ENCODE assay signal across 34 cellular contexts in the genomic region with DNA sequence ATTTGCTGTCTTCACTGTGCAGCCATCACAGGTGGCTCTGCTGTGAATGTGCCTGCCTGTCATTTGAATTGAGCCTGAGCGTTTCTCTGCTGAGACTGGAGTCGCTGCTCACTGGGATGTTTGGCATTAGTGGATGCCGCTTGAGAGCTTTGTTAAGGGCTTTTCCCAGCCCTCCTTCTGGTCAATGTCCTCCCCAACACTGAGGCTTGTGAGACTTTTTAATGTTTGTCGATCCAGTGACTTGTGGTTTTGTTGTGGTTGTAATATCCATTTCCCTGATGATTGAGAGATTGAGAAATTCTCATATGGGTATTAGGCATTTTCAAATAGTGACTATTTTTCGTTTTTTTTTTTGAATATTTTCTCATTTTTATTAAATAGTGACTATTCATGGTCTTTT. TPM values are rescaled to one million over a fixed set of nuclear protein-coding genes. Genes with fewer than 3 reads are reported as not detected.
"Had no signal": no experiment of that assay in that cellular context is flagged by ENCODE, and none has a peak within 500 bp of the region (broad histone marks: within the 10 kb centered on the region; RNA-seq: fewer than 3 reads in every experiment).

No MANE protein-coding gene starts in this region.

- ATAC-seq: activated CD4-positive, alpha-beta T cell treated with anti-CD3 and anti-CD28 coated beads for 36 hours; activated CD8-positive, alpha-beta memory T cell treated with anti-CD3 and anti-CD28 coated beads, Interleukin-2, amount 10 ng/mL, durations not matched to agents 7 days and 5 days; activated CD8-positive, alpha-beta T cell treated with anti-CD3 and anti-CD28 coated beads, Interleukin-2, amount 10 ng/mL, durations not matched to agents 7 days and 5 days; activated naive CD8-positive, alpha-beta T cell treated with anti-CD3 and anti-CD28 coated beads, Interleukin-2, amount 50 U/mL, for 24 hours; body of pancreas; foreskin keratinocyte; gastroesophageal sphincter had no signal

- H3K9me3 ChIP-seq: adrenal gland, body of pancreas, colonic mucosa, gastroesophageal sphincter had no signal

- H3K36me3 Mint-ChIP-seq: activated CD4-positive, alpha-beta memory T cell treated with anti-CD3 and anti-CD28 coated beads for 36 hours; activated CD8-positive, alpha-beta memory T cell treated with anti-CD3 and anti-CD28 coated beads, Interleukin-2, amount 10 ng/mL, durations not matched to agents 7 days and 5 days; activated naive CD4-positive, alpha-beta T cell treated with anti-CD3 and anti-CD28 coated beads, Interleukin-2, amount 50 U/mL, for 24 hours; activated naive CD8-positive, alpha-beta T cell treated with anti-CD3 and anti-CD28 coated beads for 36 hours had no signal

- H3K27ac Mint-ChIP-seq: activated CD4-positive, alpha-beta memory T cell treated with anti-CD3 and anti-CD28 coated beads for 36 hours; activated CD4-positive, alpha-beta T cell treated with anti-CD3 and anti-CD28 coated beads for 36 hours; activated CD4-positive, alpha-beta T cell treated with anti-CD3 and anti-CD28 coated beads, Interleukin-2, amount 10 ng/mL, durations not matched to agents 24 days and 14 days; activated CD8-positive, alpha-beta memory T cell treated with anti-CD3 and anti-CD28 coated beads, Interleukin-2, amount 10 ng/mL, durations not matched to agents 7 days and 5 days; activated CD8-positive, alpha-beta T cell treated with anti-CD3 and anti-CD28 coated beads, Interleukin-2, amount 10 ng/mL, durations not matched to agents 7 days and 5 days; activated naive CD4-positive, alpha-beta T cell treated with anti-CD3 and anti-CD28 coated beads for 36 hours; activated naive CD4-positive, alpha-beta T cell treated with anti-CD3 and anti-CD28 coated beads, Interleukin-2, amount 50 U/mL, for 24 hours; activated naive CD8-positive, alpha-beta T cell treated with anti-CD3 and anti-CD28 coated beads for 36 hours; activated naive CD8-positive, alpha-beta T cell treated with anti-CD3 and anti-CD28 coated beads, Interleukin-2, amount 50 U/mL, for 24 hours; activated T-helper 1 cell treated with anti-CD3 and anti-CD28 coated beads, Interleukin-12 subunit alpha, Interleukin-12 subunit beta, Interleukin-2, Interleukin-4 antibody, amounts not matched to agents 30 ng/mL and 10 ng/mL and 1 ng/mL, durations not matched to agents 14 hours and 24 hours and 36 hours; activated T-helper 2 cell treated with anti-CD3 and anti-CD28 coated beads, Interferon-gamma antibody, Interleukin-2, Interleukin-4, amounts not matched to agents 10 μg/mL and 5 μg/mL and 100 μg/mL, durations not matched to agents 14 hours and 24 hours and 36 hours had no signal

- H3K4me1 ChIP-seq: adrenal gland, body of pancreas, colonic mucosa, foreskin keratinocyte, gastroesophageal sphincter had no signal

- H3K27ac ChIP-seq: adrenal gland, body of pancreas, colonic mucosa, esophagus muscularis mucosa, foreskin keratinocyte, gastroesophageal sphincter had no signal

- H3K4me3 Mint-ChIP-seq: activated CD4-positive, alpha-beta memory T cell treated with anti-CD3 and anti-CD28 coated beads for 36 hours; activated CD4-positive, alpha-beta T cell treated with anti-CD3 and anti-CD28 coated beads for 36 hours; activated CD4-positive, alpha-beta T cell treated with anti-CD3 and anti-CD28 coated beads, Interleukin-2, amount 10 ng/mL, durations not matched to agents 24 days and 14 days; activated CD8-positive, alpha-beta memory T cell treated with anti-CD3 and anti-CD28 coated beads, Interleukin-2, amount 10 ng/mL, durations not matched to agents 7 days and 5 days; activated CD8-positive, alpha-beta T cell treated with anti-CD3 and anti-CD28 coated beads, Interleukin-2, amount 10 ng/mL, durations not matched to agents 7 days and 5 days; activated naive CD4-positive, alpha-beta T cell treated with anti-CD3 and anti-CD28 coated beads for 36 hours; activated naive CD4-positive, alpha-beta T cell treated with anti-CD3 and anti-CD28 coated beads, Interleukin-2, amount 50 U/mL, for 24 hours; activated naive CD8-positive, alpha-beta T cell treated with anti-CD3 and anti-CD28 coated beads for 36 hours; activated naive CD8-positive, alpha-beta T cell treated with anti-CD3 and anti-CD28 coated beads, Interleukin-2, amount 50 U/mL, for 24 hours; activated T-helper 1 cell treated with anti-CD3 and anti-CD28 coated beads, Interleukin-12 subunit alpha, Interleukin-12 subunit beta, Interleukin-2, Interleukin-4 antibody, amounts not matched to agents 30 ng/mL and 10 ng/mL and 1 ng/mL, durations not matched to agents 14 hours and 24 hours and 36 hours had no signal

- H3K36me3 ChIP-seq: adrenal gland, colonic mucosa, esophagus muscularis mucosa, gastroesophageal sphincter had no signal

- H3K27me3 ChIP-seq: adrenal gland, body of pancreas, colonic mucosa had no signal

- H3K4me1 Mint-ChIP-seq: activated CD4-positive, alpha-beta T cell treated with anti-CD3 and anti-CD28 coated beads for 36 hours; activated CD8-positive, alpha-beta memory T cell treated with anti-CD3 and anti-CD28 coated beads, Interleukin-2, amount 10 ng/mL, durations not matched to agents 7 days and 5 days; activated naive CD4-positive, alpha-beta T cell treated with anti-CD3 and anti-CD28 coated beads, Interleukin-2, amount 50 U/mL, for 24 hours; activated naive CD8-positive, alpha-beta T cell treated with anti-CD3 and anti-CD28 coated beads for 36 hours had no signal

- H3K9me3 Mint-ChIP-seq: activated CD4-positive, alpha-beta T cell treated with anti-CD3 and anti-CD28 coated beads, Interleukin-2, amount 10 ng/mL, durations not matched to agents 24 days and 14 days; activated naive CD4-positive, alpha-beta T cell treated with anti-CD3 and anti-CD28 coated beads for 36 hours; activated naive CD4-positive, alpha-beta T cell treated with anti-CD3 and anti-CD28 coated beads, Interleukin-2, amount 50 U/mL, for 24 hours; activated naive CD8-positive, alpha-beta T cell treated with anti-CD3 and anti-CD28 coated beads for 36 hours; activated naive CD8-positive, alpha-beta T cell treated with anti-CD3 and anti-CD28 coated beads, Interleukin-2, amount 50 U/mL, for 24 hours; activated T-helper 2 cell treated with anti-CD3 and anti-CD28 coated beads, Interferon-gamma antibody, Interleukin-2, Interleukin-4, amounts not matched to agents 10 μg/mL and 5 μg/mL and 100 μg/mL, durations not matched to agents 14 hours and 24 hours and 36 hours had no signal

- DNase-seq: activated CD4-positive, alpha-beta memory T cell treated with anti-CD3 and anti-CD28 coated beads for 36 hours; activated CD4-positive, alpha-beta T cell treated with anti-CD3 and anti-CD28 coated beads for 36 hours; activated CD4-positive, alpha-beta T cell treated with anti-CD3 and anti-CD28 coated beads, Interleukin-2, amount 10 ng/mL, durations not matched to agents 24 days and 14 days; activated CD4-positive, CD25-positive, alpha-beta regulatory T cell; activated CD4-positive, CD25-positive, alpha-beta regulatory T cell treated with anti-CD3 and anti-CD28 coated beads, Interleukin-2, amount 50 U/mL, for 72 hours; activated CD8-positive, alpha-beta memory T cell treated with anti-CD3 and anti-CD28 coated beads, Interleukin-2, amount 10 ng/mL, durations not matched to agents 7 days and 5 days; activated CD8-positive, alpha-beta memory T cell treated with anti-CD3 and anti-CD28 coated beads, Interleukin-2, amount 50 U/mL, for 4 hours; activated CD8-positive, alpha-beta T cell treated with anti-CD3 and anti-CD28 coated beads, Interleukin-2, amount 10 ng/mL, durations not matched to agents 7 days and 5 days; activated effector memory CD4-positive, alpha-beta T cell treated with anti-CD3 and anti-CD28 coated beads, Interleukin-2, amount 50 U/mL, for 16 hours; activated naive CD4-positive, alpha-beta T cell treated with anti-CD3 and anti-CD28 coated beads for 36 hours; activated naive CD8-positive, alpha-beta T cell treated with anti-CD3 and anti-CD28 coated beads for 36 hours; activated naive CD8-positive, alpha-beta T cell treated with anti-CD3 and anti-CD28 coated beads, Interleukin-2, amount 50 U/mL, for 24 hours; activated T-cell treated with anti-CD3 and anti-CD28 coated beads, Interleukin-2, amount 50 U/mL, for 1 hour; activated T-cell treated with anti-CD3 and anti-CD28 coated beads, Interleukin-2, amount 50 U/mL, for 48 hours; amygdala; aorta; body of pancreas; central memory CD4-positive, alpha-beta T cell; cerebellar nuclear complex; colonic mucosa; effector memory CD4-positive, alpha-beta T cell; erythroblast; foreskin keratinocyte; T-helper 2 cell had no signal

- H3K4me3 ChIP-seq: adrenal gland, body of pancreas, colonic mucosa, esophagus muscularis mucosa, gastroesophageal sphincter had no signal

RNA-seq across cellular contexts. Expression of a gene that starts 2.6 kb away (rescaled TPM):
- total RNA-seq: activated CD4-positive, alpha-beta memory T cell treated with anti-CD3 and anti-CD28 coated beads for 36 hours; activated CD4-positive, alpha-beta T cell treated with anti-CD3 and anti-CD28 coated beads for 36 hours; activated CD4-positive, alpha-beta T cell treated with anti-CD3 and anti-CD28 coated beads, Interleukin-2, amount 10 ng/mL, durations not matched to agents 24 days and 14 days; activated CD8-positive, alpha-beta memory T cell treated with anti-CD3 and anti-CD28 coated beads for 36 hours; activated CD8-positive, alpha-beta memory T cell treated with anti-CD3 and anti-CD28 coated beads, Interleukin-2, amount 10 ng/mL, durations not matched to agents 7 days and 5 days; activated CD8-positive, alpha-beta T cell treated with anti-CD3 and anti-CD28 coated beads, Interleukin-2, amount 10 ng/mL, durations not matched to agents 7 days and 5 days; activated naive CD4-positive, alpha-beta T cell treated with anti-CD3 and anti-CD28 coated beads for 36 hours; activated naive CD8-positive, alpha-beta T cell treated with anti-CD3 and anti-CD28 coated beads for 36 hours; activated T-helper 1 cell treated with anti-CD3 and anti-CD28 coated beads, Interleukin-12 subunit alpha, Interleukin-12 subunit beta, Interleukin-2, Interleukin-4 antibody, amounts not matched to agents 30 ng/mL and 10 ng/mL and 1 ng/mL, durations not matched to agents 14 hours and 24 hours and 36 hours; activated T-helper 2 cell treated with anti-CD3 and anti-CD28 coated beads, Interferon-gamma antibody, Interleukin-2, Interleukin-4, amounts not matched to agents 10 μg/mL and 5 μg/mL and 100 μg/mL, durations not matched to agents 14 hours and 24 hours and 36 hours; adrenal gland; aorta; body of pancreas; colonic mucosa; dermis microvascular lymphatic vessel endothelial cell; esophagus muscularis mucosa; foreskin keratinocyte; gastroesophageal sphincter; glomerular endothelial cell; T-helper 1 cell treated with Interleukin-12 subunit alpha and Interleukin-12 subunit beta and Interleukin-4 antibody, amounts not matched to agents 30 ng/mL and 1 ng/mL, for 36 hours had no signal
- polyA plus RNA-seq: adrenal gland, aorta, foreskin keratinocyte had no signal

RNA-seq across cellular contexts. Expression of a gene that starts 24.5 kb away (rescaled TPM):
- total RNA-seq: activated CD4-positive, alpha-beta memory T cell treated with anti-CD3 and anti-CD28 coated beads for 36 hours; activated CD4-positive, alpha-beta T cell treated with anti-CD3 and anti-CD28 coated beads for 36 hours; activated CD4-positive, alpha-beta T cell treated with anti-CD3 and anti-CD28 coated beads, Interleukin-2, amount 10 ng/mL, durations not matched to agents 24 days and 14 days; activated CD8-positive, alpha-beta memory T cell treated with anti-CD3 and anti-CD28 coated beads for 36 hours; activated CD8-positive, alpha-beta memory T cell treated with anti-CD3 and anti-CD28 coated beads, Interleukin-2, amount 10 ng/mL, durations not matched to agents 7 days and 5 days; activated CD8-positive, alpha-beta T cell treated with anti-CD3 and anti-CD28 coated beads, Interleukin-2, amount 10 ng/mL, durations not matched to agents 7 days and 5 days; activated naive CD4-positive, alpha-beta T cell treated with anti-CD3 and anti-CD28 coated beads for 36 hours; activated naive CD8-positive, alpha-beta T cell treated with anti-CD3 and anti-CD28 coated beads for 36 hours; activated T-helper 1 cell treated with anti-CD3 and anti-CD28 coated beads, Interleukin-12 subunit alpha, Interleukin-12 subunit beta, Interleukin-2, Interleukin-4 antibody, amounts not matched to agents 30 ng/mL and 10 ng/mL and 1 ng/mL, durations not matched to agents 14 hours and 24 hours and 36 hours; activated T-helper 2 cell treated with anti-CD3 and anti-CD28 coated beads, Interferon-gamma antibody, Interleukin-2, Interleukin-4, amounts not matched to agents 10 μg/mL and 5 μg/mL and 100 μg/mL, durations not matched to agents 14 hours and 24 hours and 36 hours; aorta; body of pancreas; dermis microvascular lymphatic vessel endothelial cell; esophagus muscularis mucosa; foreskin keratinocyte; gastroesophageal sphincter; glomerular endothelial cell; T-helper 1 cell treated with Interleukin-12 subunit alpha and Interleukin-12 subunit beta and Interleukin-4 antibody, amounts not matched to agents 30 ng/mL and 1 ng/mL, for 36 hours had no signal
- polyA plus RNA-seq: foreskin keratinocyte had no signal

RNA-seq across cellular contexts. Expression of a gene that starts 39.9 kb away (rescaled TPM):
- total RNA-seq: activated CD4-positive, alpha-beta memory T cell treated with anti-CD3 and anti-CD28 coated beads for 36 hours; activated CD4-positive, alpha-beta T cell treated with anti-CD3 and anti-CD28 coated beads for 36 hours; activated CD4-positive, alpha-beta T cell treated with anti-CD3 and anti-CD28 coated beads, Interleukin-2, amount 10 ng/mL, durations not matched to agents 24 days and 14 days; activated CD8-positive, alpha-beta memory T cell treated with anti-CD3 and anti-CD28 coated beads for 36 hours; activated CD8-positive, alpha-beta memory T cell treated with anti-CD3 and anti-CD28 coated beads, Interleukin-2, amount 10 ng/mL, durations not matched to agents 7 days and 5 days; activated CD8-positive, alpha-beta T cell treated with anti-CD3 and anti-CD28 coated beads, Interleukin-2, amount 10 ng/mL, durations not matched to agents 7 days and 5 days; activated naive CD4-positive, alpha-beta T cell treated with anti-CD3 and anti-CD28 coated beads for 36 hours; activated naive CD8-positive, alpha-beta T cell treated with anti-CD3 and anti-CD28 coated beads for 36 hours; activated T-helper 1 cell treated with anti-CD3 and anti-CD28 coated beads, Interleukin-12 subunit alpha, Interleukin-12 subunit beta, Interleukin-2, Interleukin-4 antibody, amounts not matched to agents 30 ng/mL and 10 ng/mL and 1 ng/mL, durations not matched to agents 14 hours and 24 hours and 36 hours; activated T-helper 2 cell treated with anti-CD3 and anti-CD28 coated beads, Interferon-gamma antibody, Interleukin-2, Interleukin-4, amounts not matched to agents 10 μg/mL and 5 μg/mL and 100 μg/mL, durations not matched to agents 14 hours and 24 hours and 36 hours; adrenal gland; aorta; body of pancreas; colonic mucosa; dermis microvascular lymphatic vessel endothelial cell; esophagus muscularis mucosa; foreskin keratinocyte; gastroesophageal sphincter; glomerular endothelial cell; T-helper 1 cell treated with Interleukin-12 subunit alpha and Interleukin-12 subunit beta and Interleukin-4 antibody, amounts not matched to agents 30 ng/mL and 1 ng/mL, for 36 hours had no signal
- polyA plus RNA-seq: foreskin keratinocyte had no signal

RNA-seq across cellular contexts. Expression of a gene that starts 57.3 kb away (rescaled TPM):
- total RNA-seq: activated CD4-positive, alpha-beta memory T cell treated with anti-CD3 and anti-CD28 coated beads for 36 hours; activated CD4-positive, alpha-beta T cell treated with anti-CD3 and anti-CD28 coated beads for 36 hours; activated CD4-positive, alpha-beta T cell treated with anti-CD3 and anti-CD28 coated beads, Interleukin-2, amount 10 ng/mL, durations not matched to agents 24 days and 14 days; activated CD8-positive, alpha-beta memory T cell treated with anti-CD3 and anti-CD28 coated beads for 36 hours; activated CD8-positive, alpha-beta memory T cell treated with anti-CD3 and anti-CD28 coated beads, Interleukin-2, amount 10 ng/mL, durations not matched to agents 7 days and 5 days; activated CD8-positive, alpha-beta T cell treated with anti-CD3 and anti-CD28 coated beads, Interleukin-2, amount 10 ng/mL, durations not matched to agents 7 days and 5 days; activated naive CD4-positive, alpha-beta T cell treated with anti-CD3 and anti-CD28 coated beads for 36 hours; activated naive CD8-positive, alpha-beta T cell treated with anti-CD3 and anti-CD28 coated beads for 36 hours; activated T-helper 1 cell treated with anti-CD3 and anti-CD28 coated beads, Interleukin-12 subunit alpha, Interleukin-12 subunit beta, Interleukin-2, Interleukin-4 antibody, amounts not matched to agents 30 ng/mL and 10 ng/mL and 1 ng/mL, durations not matched to agents 14 hours and 24 hours and 36 hours; activated T-helper 2 cell treated with anti-CD3 and anti-CD28 coated beads, Interferon-gamma antibody, Interleukin-2, Interleukin-4, amounts not matched to agents 10 μg/mL and 5 μg/mL and 100 μg/mL, durations not matched to agents 14 hours and 24 hours and 36 hours; adrenal gland; aorta; body of pancreas; colonic mucosa; dermis microvascular lymphatic vessel endothelial cell; esophagus muscularis mucosa; foreskin keratinocyte; gastroesophageal sphincter; glomerular endothelial cell; T-helper 1 cell treated with Interleukin-12 subunit alpha and Interleukin-12 subunit beta and Interleukin-4 antibody, amounts not matched to agents 30 ng/mL and 1 ng/mL, for 36 hours had no signal
- polyA plus RNA-seq: adrenal gland, aorta, foreskin keratinocyte had no signal
